10 cellular contexts compared by ENCODE assay signal in the genomic region with DNA sequence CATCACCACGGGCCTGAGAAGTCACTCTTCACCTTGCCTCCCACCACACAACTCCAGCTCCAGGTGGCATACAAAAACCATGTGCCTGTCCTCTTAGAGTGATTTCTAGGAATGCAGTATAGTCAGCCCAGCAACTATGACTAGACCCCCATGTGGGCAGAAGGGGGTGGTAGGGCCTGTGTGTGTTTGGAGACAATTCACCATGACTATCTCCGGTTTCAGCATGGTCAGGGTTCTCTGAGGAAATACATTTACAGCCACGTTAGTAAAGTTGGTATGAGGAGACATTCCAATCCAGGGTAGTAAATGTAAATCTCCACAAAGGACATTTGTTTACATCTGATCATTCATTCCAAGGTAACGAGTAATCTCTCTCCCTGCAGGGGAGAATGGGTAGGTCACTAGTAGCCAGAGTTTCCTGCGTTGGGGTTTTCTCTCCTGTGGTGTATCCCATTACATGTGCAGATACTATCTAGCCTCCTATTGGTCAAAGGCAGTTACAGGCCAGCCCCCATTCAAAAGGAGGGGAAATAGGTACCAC.
DNase-seq lines count a peak whose midpoint lies in the region; ATAC-seq and TF ChIP-seq lines count a peak whose summit lies in the region.
"Had no signal": no experiment of that assay in that cellular context is flagged by ENCODE, and none has a peak within 500 bp of the region (broad histone marks: within the 10 kb centered on the region; RNA-seq: fewer than 3 reads in every experiment).

No MANE protein-coding gene starts in this region.

- H3K4me3 ChIP-seq in fibroblast of pulmonary artery (replicated peaks; ENCODE audit: low read depth, low read length): no peak overlapping the region
- H3K4me3 ChIP-seq: BLaER1 treated with 17β-estradiol and CSF1 and Interleukin-3, amounts not matched to agents 10 nM and 100 nM had no signal

- ATAC-seq in SK-N-SH treated with all-trans-retinoic acid at 6 μM for 48 hours (peak; percentile 92), HG03039 (IDR thresholded peaks at IDR 0.05; ENCODE audit: unreplicated experiment) (no peak)

- no peak for TF ChIP-seq CTCF in fibroblast of pulmonary artery (IDR thresholded peaks at IDR 0.05; ENCODE audit: low read length, missing control alignments)

- peak; percentile 4 for DNase-seq in stimulated activated CD4-positive, alpha-beta T cell treated with anti-CD3 and anti-CD28 coated beads, Interleukin-1b, Interleukin-23, amount 100 ng/mL, for 48 hours
- DNase-seq in stimulated activated CD4-positive, alpha-beta T cell treated with anti-CD3 and anti-CD28 coated beads, Interleukin-15, amount 100 ng/mL, for 24 hours: no peak
- DNase-seq in fibroblast of pulmonary artery (ENCODE audit: low read depth): peak; percentile 76
- no peak for DNase-seq in DMS 273 treated with DMSO at 0.1 percent for 48 hours (lab: John Stamatoyannopoulos, UW)
- DNase-seq in middle frontal gyrus (ENCODE audit: extremely low spot score, low spot score): no peak
- DNase-seq in GF-D8 (lab: John Stamatoyannopoulos, UW): no peak
- DNase-seq: NCI-H1048 had no signal

TF ChIP-seq in SK-N-SH treated with all-trans-retinoic acid at 6 μM for 48 hours, 23 proteins besides CTCF, POLR2A, EP300 and RAD21:
- no peak for TF ChIP-seq SNAI2 (CRISPR knock-in tag; IDR thresholded peaks at IDR 0.05)
- no peak for TF ChIP-seq PPARA (CRISPR knock-in tag; IDR thresholded peaks at IDR 0.05; ENCODE audit: borderline replicate concordance)
- TF ChIP-seq, protein P1, sequence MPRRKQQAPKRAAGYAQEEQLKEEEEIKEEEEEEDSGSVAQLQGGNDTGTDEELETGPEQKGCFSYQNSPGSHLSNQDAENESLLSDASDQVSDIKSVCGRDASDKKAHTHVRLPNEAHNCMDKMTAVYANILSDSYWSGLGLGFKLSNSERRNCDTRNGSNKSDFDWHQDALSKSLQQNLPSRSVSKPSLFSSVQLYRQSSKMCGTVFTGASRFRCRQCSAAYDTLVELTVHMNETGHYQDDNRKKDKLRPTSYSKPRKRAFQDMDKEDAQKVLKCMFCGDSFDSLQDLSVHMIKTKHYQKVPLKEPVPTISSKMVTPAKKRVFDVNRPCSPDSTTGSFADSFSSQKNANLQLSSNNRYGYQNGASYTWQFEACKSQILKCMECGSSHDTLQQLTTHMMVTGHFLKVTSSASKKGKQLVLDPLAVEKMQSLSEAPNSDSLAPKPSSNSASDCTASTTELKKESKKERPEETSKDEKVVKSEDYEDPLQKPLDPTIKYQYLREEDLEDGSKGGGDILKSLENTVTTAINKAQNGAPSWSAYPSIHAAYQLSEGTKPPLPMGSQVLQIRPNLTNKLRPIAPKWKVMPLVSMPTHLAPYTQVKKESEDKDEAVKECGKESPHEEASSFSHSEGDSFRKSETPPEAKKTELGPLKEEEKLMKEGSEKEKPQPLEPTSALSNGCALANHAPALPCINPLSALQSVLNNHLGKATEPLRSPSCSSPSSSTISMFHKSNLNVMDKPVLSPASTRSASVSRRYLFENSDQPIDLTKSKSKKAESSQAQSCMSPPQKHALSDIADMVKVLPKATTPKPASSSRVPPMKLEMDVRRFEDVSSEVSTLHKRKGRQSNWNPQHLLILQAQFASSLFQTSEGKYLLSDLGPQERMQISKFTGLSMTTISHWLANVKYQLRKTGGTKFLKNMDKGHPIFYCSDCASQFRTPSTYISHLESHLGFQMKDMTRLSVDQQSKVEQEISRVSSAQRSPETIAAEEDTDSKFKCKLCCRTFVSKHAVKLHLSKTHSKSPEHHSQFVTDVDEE (CRISPR knock-in tag; IDR thresholded peaks at IDR 0.05): no peak
- TF ChIP-seq, protein P2, sequence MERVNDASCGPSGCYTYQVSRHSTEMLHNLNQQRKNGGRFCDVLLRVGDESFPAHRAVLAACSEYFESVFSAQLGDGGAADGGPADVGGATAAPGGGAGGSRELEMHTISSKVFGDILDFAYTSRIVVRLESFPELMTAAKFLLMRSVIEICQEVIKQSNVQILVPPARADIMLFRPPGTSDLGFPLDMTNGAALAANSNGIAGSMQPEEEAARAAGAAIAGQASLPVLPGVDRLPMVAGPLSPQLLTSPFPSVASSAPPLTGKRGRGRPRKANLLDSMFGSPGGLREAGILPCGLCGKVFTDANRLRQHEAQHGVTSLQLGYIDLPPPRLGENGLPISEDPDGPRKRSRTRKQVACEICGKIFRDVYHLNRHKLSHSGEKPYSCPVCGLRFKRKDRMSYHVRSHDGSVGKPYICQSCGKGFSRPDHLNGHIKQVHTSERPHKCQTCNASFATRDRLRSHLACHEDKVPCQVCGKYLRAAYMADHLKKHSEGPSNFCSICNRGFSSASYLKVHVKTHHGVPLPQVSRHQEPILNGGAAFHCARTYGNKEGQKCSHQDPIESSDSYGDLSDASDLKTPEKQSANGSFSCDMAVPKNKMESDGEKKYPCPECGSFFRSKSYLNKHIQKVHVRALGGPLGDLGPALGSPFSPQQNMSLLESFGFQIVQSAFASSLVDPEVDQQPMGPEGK (CRISPR knock-in tag; IDR thresholded peaks at IDR 0.05; ENCODE audit: borderline replicate concordance): no peak

Comparison
In these comparisons a context has a peak if more than half of its experiments do, and no peak if none do; other contexts are left out.
1. DNase-seq: peak in stimulated activated CD4-positive, alpha-beta T cell treated with anti-CD3 and anti-CD28 coated beads, Interleukin-1b, Interleukin-23, amount 100 ng/mL, for 48 hours (single experiment) and fibroblast of pulmonary artery (single experiment); none in stimulated activated CD4-positive, alpha-beta T cell treated with anti-CD3 and anti-CD28 coated beads, Interleukin-15, amount 100 ng/mL, for 24 hours (single experiment), DMS 273 treated with DMSO at 0.1 percent for 48 hours (single experiment), middle frontal gyrus (single experiment) and GF-D8 (single experiment).